In the genomic region with DNA sequence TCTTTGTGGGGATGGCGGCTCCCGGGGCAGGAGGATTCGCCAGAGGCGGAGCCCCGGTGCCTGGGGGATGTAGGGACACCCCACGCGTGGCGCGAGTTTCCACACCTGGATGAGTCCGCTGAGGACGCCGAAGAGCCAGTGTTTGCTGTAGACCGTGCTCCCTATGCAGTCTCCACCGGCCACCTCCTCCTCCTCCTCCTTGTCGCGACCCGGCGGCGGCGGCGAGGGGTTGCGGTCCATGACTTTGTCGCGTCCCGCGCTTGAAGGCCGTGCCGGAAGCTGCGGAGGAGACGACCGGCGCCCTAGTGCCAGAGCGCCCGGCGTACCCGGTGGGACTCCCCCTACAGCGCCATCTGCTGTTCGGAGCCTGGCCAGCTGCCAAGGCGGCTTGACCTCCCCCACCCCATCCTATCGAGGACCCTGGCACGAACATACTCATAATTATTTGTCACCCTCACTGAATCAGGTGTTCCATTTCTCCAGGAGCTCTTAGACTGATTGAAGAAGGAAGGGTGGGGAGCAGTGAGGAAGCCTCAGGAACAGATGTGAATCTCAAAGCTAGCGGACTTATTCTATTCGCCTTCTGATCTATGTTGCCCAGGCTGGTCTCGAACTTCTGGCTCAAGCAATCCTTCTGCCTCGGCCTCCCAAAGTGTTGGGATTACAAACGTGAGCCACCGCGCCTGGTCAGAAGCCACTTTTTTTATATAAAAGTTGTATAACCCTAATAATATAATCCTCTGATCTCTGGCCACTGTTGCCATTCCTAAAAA, we compare ENCODE assay signal across 1 cellular context.
TF ChIP-seq lines count a peak whose summit lies in the region.

A gene with protein sequence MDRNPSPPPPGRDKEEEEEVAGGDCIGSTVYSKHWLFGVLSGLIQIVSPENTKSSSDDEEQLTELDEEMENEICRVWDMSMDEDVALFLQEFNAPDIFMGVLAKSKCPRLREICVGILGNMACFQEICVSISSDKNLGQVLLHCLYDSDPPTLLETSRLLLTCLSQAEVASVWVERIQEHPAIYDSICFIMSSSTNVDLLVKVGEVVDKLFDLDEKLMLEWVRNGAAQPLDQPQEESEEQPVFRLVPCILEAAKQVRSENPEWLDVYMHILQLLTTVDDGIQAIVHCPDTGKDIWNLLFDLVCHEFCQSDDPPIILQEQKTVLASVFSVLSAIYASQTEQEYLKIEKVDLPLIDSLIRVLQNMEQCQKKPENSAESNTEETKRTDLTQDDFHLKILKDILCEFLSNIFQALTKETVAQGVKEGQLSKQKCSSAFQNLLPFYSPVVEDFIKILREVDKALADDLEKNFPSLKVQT (minus strand): TSS at position 281 of the 773 bp plus-strand sequence. CDS start 41 bp downstream, at position 240.

TF ChIP-seq in GM23338, 12 proteins besides CTCF, POLR2A, EP300 and RAD21 (continued from another document):
- TF ChIP-seq, protein P1, sequence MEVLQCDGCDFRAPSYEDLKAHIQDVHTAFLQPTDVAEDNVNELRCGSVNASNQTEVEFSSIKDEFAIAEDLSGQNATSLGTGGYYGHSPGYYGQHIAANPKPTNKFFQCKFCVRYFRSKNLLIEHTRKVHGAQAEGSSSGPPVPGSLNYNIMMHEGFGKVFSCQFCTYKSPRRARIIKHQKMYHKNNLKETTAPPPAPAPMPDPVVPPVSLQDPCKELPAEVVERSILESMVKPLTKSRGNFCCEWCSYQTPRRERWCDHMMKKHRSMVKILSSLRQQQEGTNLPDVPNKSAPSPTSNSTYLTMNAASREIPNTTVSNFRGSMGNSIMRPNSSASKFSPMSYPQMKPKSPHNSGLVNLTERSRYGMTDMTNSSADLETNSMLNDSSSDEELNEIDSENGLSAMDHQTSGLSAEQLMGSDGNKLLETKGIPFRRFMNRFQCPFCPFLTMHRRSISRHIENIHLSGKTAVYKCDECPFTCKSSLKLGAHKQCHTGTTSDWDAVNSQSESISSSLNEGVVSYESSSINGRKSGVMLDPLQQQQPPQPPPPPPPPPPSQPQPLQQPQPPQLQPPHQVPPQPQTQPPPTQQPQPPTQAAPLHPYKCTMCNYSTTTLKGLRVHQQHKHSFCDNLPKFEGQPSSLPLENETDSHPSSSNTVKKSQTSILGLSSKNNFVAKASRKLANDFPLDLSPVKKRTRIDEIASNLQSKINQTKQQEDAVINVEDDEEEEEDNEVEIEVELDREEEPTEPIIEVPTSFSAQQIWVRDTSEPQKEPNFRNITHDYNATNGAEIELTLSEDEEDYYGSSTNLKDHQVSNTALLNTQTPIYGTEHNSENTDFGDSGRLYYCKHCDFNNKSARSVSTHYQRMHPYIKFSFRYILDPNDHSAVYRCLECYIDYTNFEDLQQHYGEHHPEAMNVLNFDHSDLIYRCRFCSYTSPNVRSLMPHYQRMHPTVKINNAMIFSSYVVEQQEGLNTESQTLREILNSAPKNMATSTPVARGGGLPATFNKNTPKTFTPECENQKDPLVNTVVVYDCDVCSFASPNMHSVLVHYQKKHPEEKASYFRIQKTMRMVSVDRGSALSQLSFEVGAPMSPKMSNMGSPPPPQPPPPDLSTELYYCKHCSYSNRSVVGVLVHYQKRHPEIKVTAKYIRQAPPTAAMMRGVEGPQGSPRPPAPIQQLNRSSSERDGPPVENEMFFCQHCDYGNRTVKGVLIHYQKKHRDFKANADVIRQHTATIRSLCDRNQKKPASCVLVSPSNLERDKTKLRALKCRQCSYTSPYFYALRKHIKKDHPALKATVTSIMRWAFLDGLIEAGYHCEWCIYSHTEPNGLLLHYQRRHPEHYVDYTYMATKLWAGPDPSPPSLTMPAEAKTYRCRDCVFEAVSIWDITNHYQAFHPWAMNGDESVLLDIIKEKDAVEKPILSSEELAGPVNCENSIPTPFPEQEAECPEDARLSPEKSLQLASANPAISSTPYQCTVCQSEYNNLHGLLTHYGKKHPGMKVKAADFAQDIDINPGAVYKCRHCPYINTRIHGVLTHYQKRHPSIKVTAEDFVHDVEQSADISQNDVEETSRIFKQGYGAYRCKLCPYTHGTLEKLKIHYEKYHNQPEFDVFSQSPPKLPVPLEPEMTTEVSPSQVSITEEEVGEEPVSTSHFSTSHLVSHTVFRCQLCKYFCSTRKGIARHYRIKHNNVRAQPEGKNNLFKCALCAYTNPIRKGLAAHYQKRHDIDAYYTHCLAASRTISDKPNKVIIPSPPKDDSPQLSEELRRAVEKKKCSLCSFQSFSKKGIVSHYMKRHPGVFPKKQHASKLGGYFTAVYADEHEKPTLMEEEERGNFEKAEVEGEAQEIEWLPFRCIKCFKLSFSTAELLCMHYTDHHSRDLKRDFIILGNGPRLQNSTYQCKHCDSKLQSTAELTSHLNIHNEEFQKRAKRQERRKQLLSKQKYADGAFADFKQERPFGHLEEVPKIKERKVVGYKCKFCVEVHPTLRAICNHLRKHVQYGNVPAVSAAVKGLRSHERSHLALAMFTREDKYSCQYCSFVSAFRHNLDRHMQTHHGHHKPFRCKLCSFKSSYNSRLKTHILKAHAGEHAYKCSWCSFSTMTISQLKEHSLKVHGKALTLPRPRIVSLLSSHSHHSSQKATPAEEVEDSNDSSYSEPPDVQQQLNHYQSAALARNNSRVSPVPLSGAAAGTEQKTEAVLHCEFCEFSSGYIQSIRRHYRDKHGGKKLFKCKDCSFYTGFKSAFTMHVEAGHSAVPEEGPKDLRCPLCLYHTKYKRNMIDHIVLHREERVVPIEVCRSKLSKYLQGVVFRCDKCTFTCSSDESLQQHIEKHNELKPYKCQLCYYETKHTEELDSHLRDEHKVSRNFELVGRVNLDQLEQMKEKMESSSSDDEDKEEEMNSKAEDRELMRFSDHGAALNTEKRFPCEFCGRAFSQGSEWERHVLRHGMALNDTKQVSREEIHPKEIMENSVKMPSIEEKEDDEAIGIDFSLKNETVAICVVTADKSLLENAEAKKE (CRISPR knock-in tag; IDR thresholded peaks at IDR 0.05) = no peak
- TF ChIP-seq CREB1 (CRISPR knock-in tag; IDR thresholded peaks at IDR 0.05; ENCODE audit: low read depth) = peak; percentile 45; the same call in 1 of the 2 replicates
